Comparison of ENCODE assay signal across 8 cellular contexts in the genomic region with DNA sequence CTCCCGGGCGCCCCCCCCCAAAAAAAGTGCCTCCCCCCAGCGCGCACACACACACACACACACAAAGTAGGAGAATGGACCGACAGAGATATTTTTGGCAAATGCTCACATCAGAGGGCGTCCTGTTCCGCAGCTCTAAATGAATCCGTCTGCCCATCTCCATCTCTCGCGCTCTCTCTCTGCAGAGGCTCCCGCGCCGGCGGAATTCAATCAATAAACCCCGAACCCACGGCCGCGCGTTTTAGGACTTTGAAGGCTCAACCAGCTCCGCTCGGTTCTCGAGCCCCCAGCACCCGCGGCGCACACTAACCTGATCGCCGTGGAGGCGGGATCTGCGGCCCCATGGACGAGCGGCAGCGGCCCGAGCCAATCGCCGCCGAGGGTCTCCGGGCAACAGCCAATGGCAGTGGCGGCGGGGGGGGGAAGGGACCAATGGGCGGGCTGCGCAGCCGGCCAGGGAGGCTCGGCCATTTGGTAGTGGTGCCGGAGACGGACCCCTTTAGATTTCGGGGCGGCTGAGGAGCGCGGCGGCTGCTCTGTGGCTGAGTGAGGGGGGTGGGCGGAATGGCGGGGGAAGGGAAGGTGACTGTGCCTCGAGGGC. TPM values are rescaled to one million over a fixed set of nuclear protein-coding genes. Genes with fewer than 3 reads are reported as not detected.
DNase-seq lines count a peak whose midpoint lies in the region; ATAC-seq and TF ChIP-seq lines count a peak whose summit lies in the region.

ANP32A (minus strand) TSS at position 307 of the 601 bp plus-strand sequence; CDS start at position 163, 144 bp downstream.

- H3K4me3 ChIP-seq in ectodermal cell (ENCODE audit: insufficient read depth, low read depth, low read length) = peak within 1 kb of the TSS; percentile 89

- H3K9me3 Mint-ChIP-seq in CD14-positive monocyte = peaks cover 0 to 2% (median 0%) of the 10 kb centered on the region in 7 donors

- peak; percentile 94 for DNase-seq in CD14-positive monocyte (ENCODE audit: low spot score)
- peak; percentile 98 for DNase-seq in HPDE6-E6E7 (ENCODE audit: extremely low spot score)
- peak; percentile 51 for DNase-seq in NK-92 (lab: John Stamatoyannopoulos, UW; ENCODE audit: unreplicated experiment)
- peak; percentile 93 to 97 for DNase-seq in activated CD8-positive, alpha-beta memory T cell treated with anti-CD3 and anti-CD28 coated beads for 1 hour (ENCODE audit: extremely low read depth in 1 of 2, low read depth in 1 of 2)
- DNase-seq in lung microvascular endothelial cell (ENCODE audit: low read depth in 2 of 2) = peak; percentile 96 to 97
- peak; percentile 94 to 98 (median 94) for DNase-seq in stimulated activated CD4-positive, alpha-beta T cell treated with anti-CD3 and anti-CD28 coated beads, TNF-alpha, amount 100 ng/mL, for 48 hours (ENCODE audit: low read depth in 3 of 3)

- no peaks in the 10 kb centered on the region for H3K36me3 ChIP-seq in ectodermal cell (ENCODE audit: control insufficient read depth, insufficient read depth, low read length)

- intact Hi-C loops in CD14-positive monocyte (cut with micrococcal nuclease) = no loop called here

- H3K27ac ChIP-seq in ectodermal cell (ENCODE audit: insufficient read depth, low read depth, low read length, poor library complexity, severe bottlenecking) = peak within 1 kb of the TSS; percentile 91

- peak within 1 kb of the TSS; percentile 92 to 97 (median 94) for H3K27ac Mint-ChIP-seq in CD14-positive monocyte

- no peaks in the 10 kb centered on the region for H3K9me3 ChIP-seq in ectodermal cell (ENCODE audit: control insufficient read depth, low read length)

- H3K36me3 Mint-ChIP-seq in CD14-positive monocyte = peaks cover 0 to 3% of the 10 kb centered on the region in 2 donors

- peaks cover 0 to 2% (median 1%) of the 10 kb centered on the region in 3 donors for H3K27me3 Mint-ChIP-seq in CD14-positive monocyte (ENCODE audit: low read depth in 3 of 3)

- peak within 1 kb of the TSS; percentile 99 to 100 for H3K4me3 Mint-ChIP-seq in CD14-positive monocyte

- peaks cover 27% of the 10 kb centered on the region for H3K4me1 Mint-ChIP-seq in CD14-positive monocyte

- TF ChIP-seq CTCF in CD14-positive monocyte (IDR thresholded peaks at IDR 0.05) = no peak

- H3K27me3 ChIP-seq in ectodermal cell (ENCODE audit: control insufficient read depth, insufficient read depth, low read length, poor library complexity, severe bottlenecking) = peaks cover 12% of the 10 kb centered on the region

- peak; percentile 55 for ATAC-seq in GM19397 (IDR thresholded peaks at IDR 0.05; ENCODE audit: unreplicated experiment)

- peaks cover 18% of the 10 kb centered on the region for H3K4me1 ChIP-seq in ectodermal cell (ENCODE audit: control insufficient read depth, insufficient read depth, low read length)

- WGBS in ectodermal cell, 2 experiments = 0% methylated on average over 51 to 53 of the region's 53 CpGs

RNA-seq across cellular contexts. Expression of gene ANP32A, which starts in this region (rescaled TPM):
- 10 to 100 TPM; 86.8 to 98.8 TPM for polyA plus RNA-seq in CD14-positive monocyte
- polyA plus RNA-seq in ectodermal cell (2013, experiment 1 of 4) = 490 TPM
- polyA plus RNA-seq in ectodermal cell (2013, experiment 2 of 4) = 474 TPM
- 335 TPM for polyA plus RNA-seq in ectodermal cell (2013, experiment 3 of 4)
- polyA plus RNA-seq in ectodermal cell (2013, experiment 4 of 4) = 364 TPM
- 37.5 and 46.0 TPM in 2 replicates for total RNA-seq in lung microvascular endothelial cell

Comparison
In these comparisons a context has a peak if more than half of its experiments do, and no peak if none do; other contexts are left out.
1. Peak in every context shown above with its lines: DNase-seq, ATAC-seq, H3K4me3 ChIP-seq and H3K27ac ChIP-seq.